ENCODE assay signal across 1 cellular context in genomic region chr1:107056426-107057196, GRCh38.
A peak's percentile ranks its signal among the peaks of the same experiment; 100 is the strongest.
TF ChIP-seq lines count a peak whose summit lies in the region.

Gene PRMT6 (plus strand): TSS chr1:107056674. CDS start chr1:107056716, 42 bp downstream.

TF ChIP-seq in GM12878, 131 proteins besides CTCF, POLR2A, EP300 and RAD21 (continued from another document and continues in another):
- TF ChIP-seq NRF1 (conservative IDR thresholded peaks at IDR 0.05; ENCODE audit: low read depth, low read length) = no peak
- no peak for TF ChIP-seq RUNX3 (IDR thresholded peaks at IDR 0.05; ENCODE audit: low read length)
- TF ChIP-seq IKZF1 (conservative IDR thresholded peaks at IDR 0.05) = peak; percentile 88
- no peak for TF ChIP-seq POLR2AphosphoS2 (IDR thresholded peaks at IDR 0.05; ENCODE audit: low read depth, low read length)
- peak; percentile 43; the same call in 1 of the 3 replicates for TF ChIP-seq POU2F2 (IDR thresholded peaks at IDR 0.05; ENCODE audit: borderline replicate concordance, low read depth, low read length)
- TF ChIP-seq ZBTB33 (IDR thresholded peaks at IDR 0.05) = no peak
- TF ChIP-seq TCF7 (IDR thresholded peaks at IDR 0.05; ENCODE audit: borderline replicate concordance) = no peak
- no peak for TF ChIP-seq ZNF274 (IDR thresholded peaks at IDR 0.05; ENCODE audit: insufficient read depth, insufficient read length)
- TF ChIP-seq SMARCA5 (IDR thresholded peaks at IDR 0.05) = no peak
- no peak for TF ChIP-seq HDGF (IDR thresholded peaks at IDR 0.05)
- peak; percentile 82 for TF ChIP-seq GABPA (IDR thresholded peaks at IDR 0.05; ENCODE audit: low read depth)
- TF ChIP-seq BHLHE40 (IDR thresholded peaks at IDR 0.05; ENCODE audit: borderline replicate concordance in 1 of 2, low read depth in 2 of 2, low read length in 1 of 2) = peak; percentile 47 to 74; a peak in 2 of 4 replicates
- no peak for TF ChIP-seq STAT1 (conservative IDR thresholded peaks at IDR 0.05)
- no peak; the same call in none of the 2 replicates for TF ChIP-seq MLLT1 (IDR thresholded peaks at IDR 0.05)
- no peak for TF ChIP-seq PAX5 (IDR thresholded peaks at IDR 0.05; ENCODE audit: borderline replicate concordance, low read depth, low read length)
- no peak for TF ChIP-seq PBX3 (IDR thresholded peaks at IDR 0.05; ENCODE audit: insufficient replicate concordance, low read depth, low read length)
- TF ChIP-seq NFIC (IDR thresholded peaks at IDR 0.05; ENCODE audit: low read depth, low read length) = no peak
- no peak for TF ChIP-seq IRF3 (IDR thresholded peaks at IDR 0.05)
- no peak; the same call in none of the 2 replicates for TF ChIP-seq DPF2 (IDR thresholded peaks at IDR 0.05)
- peak; percentile 47; the same call in 1 of the 2 replicates for TF ChIP-seq CHD2 (IDR thresholded peaks at IDR 0.05; ENCODE audit: borderline replicate concordance, low read depth, low read length)
- no peak for TF ChIP-seq CEBPB (IDR thresholded peaks at IDR 0.05; ENCODE audit: borderline replicate concordance in 1 of 2, low read depth in 2 of 2, low read length in 2 of 2)
- no peak for TF ChIP-seq SP1 (IDR thresholded peaks at IDR 0.05; ENCODE audit: low read depth, low read length)
- TF ChIP-seq RELB (IDR thresholded peaks at IDR 0.05; ENCODE audit: low read depth) = no peak
- TF ChIP-seq SUZ12 (IDR thresholded peaks at IDR 0.05; ENCODE audit: unreplicated experiment) = no peak
- TF ChIP-seq MYB (IDR thresholded peaks at IDR 0.05; ENCODE audit: borderline replicate concordance, low read depth, low read length) = no peak
- no peak for TF ChIP-seq BCL3 (IDR thresholded peaks at IDR 0.05; ENCODE audit: borderline replicate concordance, insufficient read depth, low read depth, low read length, poor library complexity, severe bottlenecking)
- no peak; the same call in none of the 2 replicates for TF ChIP-seq NKRF (conservative IDR thresholded peaks at IDR 0.05)
- no peak for TF ChIP-seq SRF (IDR thresholded peaks at IDR 0.05; ENCODE audit: low read depth in 2 of 2, low read length in 2 of 2)
- no peak for TF ChIP-seq SIN3A (IDR thresholded peaks at IDR 0.05; ENCODE audit: low read depth, low read length)
- no peak for TF ChIP-seq RCOR1 (conservative IDR thresholded peaks at IDR 0.05; ENCODE audit: low read depth, low read length)
- TF ChIP-seq KDM1A (IDR thresholded peaks at IDR 0.05; ENCODE audit: borderline replicate concordance) = no peak
- TF ChIP-seq SREBF1 (IDR thresholded peaks at IDR 0.05; ENCODE audit: low read length) = 0 out of 2 replicates have a peak, but pooled peaks have one; percentile 20
- TF ChIP-seq MTA2 (IDR thresholded peaks at IDR 0.05; ENCODE audit: low read depth) = peak; percentile 10; the same call in 1 of the 2 replicates
- no peak for TF ChIP-seq ATF2 (IDR thresholded peaks at IDR 0.05; ENCODE audit: low read length)
- no peak for TF ChIP-seq REST (IDR thresholded peaks at IDR 0.05; ENCODE audit: low read depth, low read length)
- no peak for TF ChIP-seq KLF5 (IDR thresholded peaks at IDR 0.05; ENCODE audit: partially characterized antibody)
- TF ChIP-seq EGR1 (IDR thresholded peaks at IDR 0.05; ENCODE audit: borderline replicate concordance in 1 of 2, low read depth in 2 of 2, low read length in 2 of 2) = peak in 1 of 2 experiments; percentile 43; a peak in 1 of 3 replicates
- no peak for TF ChIP-seq HDAC6 (IDR thresholded peaks at IDR 0.05; ENCODE audit: unreplicated experiment)
- TF ChIP-seq YY1 (IDR thresholded peaks at IDR 0.05; ENCODE audit: low read depth, low read length) = peak; percentile 95
- TF ChIP-seq BCLAF1 (IDR thresholded peaks at IDR 0.05) = no peak
- TF ChIP-seq JUNB (IDR thresholded peaks at IDR 0.05) = no peak
